8 cellular contexts compared by ENCODE assay signal in the genomic region with DNA sequence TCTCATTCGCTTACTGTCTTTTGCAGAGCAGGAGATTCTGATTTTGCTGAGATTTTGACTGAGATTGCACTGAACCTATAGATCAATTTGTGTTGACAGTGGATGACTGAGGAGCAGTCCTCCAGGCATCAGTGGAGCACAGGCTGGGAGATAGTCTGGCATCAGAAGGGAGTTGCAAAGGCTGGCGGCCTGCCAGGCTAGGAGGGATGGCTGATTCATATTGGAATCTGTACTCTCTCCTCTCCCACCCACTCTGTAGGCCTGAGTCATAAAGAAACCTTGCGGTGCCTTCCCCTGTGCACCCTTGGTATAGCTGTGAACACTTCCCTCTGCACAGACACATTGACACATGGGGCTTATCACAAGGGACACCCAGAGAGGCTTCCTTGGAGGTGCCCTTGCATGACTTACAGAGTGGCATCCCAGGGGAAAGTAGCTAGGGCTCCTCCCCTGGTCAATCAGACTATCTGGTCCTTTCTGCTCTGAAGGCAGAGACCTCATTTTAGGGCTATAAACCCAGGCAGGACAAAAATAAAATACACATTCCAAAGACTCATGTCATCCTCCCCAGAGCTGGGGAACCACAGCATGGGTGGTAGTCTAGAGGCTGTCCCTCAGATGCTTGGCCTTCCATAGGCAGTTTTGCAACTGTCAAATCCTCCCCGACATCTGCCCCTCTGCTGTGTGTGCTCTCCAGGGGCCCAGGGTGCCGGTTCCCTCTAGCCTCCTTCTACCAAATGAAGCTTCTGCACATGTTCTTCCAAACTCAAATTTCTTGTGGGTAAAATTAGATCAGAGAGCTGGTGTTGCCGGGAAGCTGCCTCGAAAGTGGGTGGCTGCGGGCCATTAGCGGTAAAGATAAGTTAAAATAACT. TPM values are rescaled to one million over a fixed set of nuclear protein-coding genes. Genes with fewer than 3 reads are reported as not detected.
DNase-seq lines count a peak whose midpoint lies in the region; ATAC-seq and TF ChIP-seq lines count a peak whose summit lies in the region.

No MANE protein-coding gene starts in this region.

- H3K9ac ChIP-seq in endodermal cell (ENCODE audit: extremely low read depth, low read length, poor library complexity, severe bottlenecking) = no peak overlapping the region

- WGBS in endodermal cell (ENCODE audit: insufficient coverage in 1 of 2, insufficient read length in 1 of 2), 2 experiments = 93 to 94% methylated on average over 2 to 9 of the region's 9 CpGs

- peak; percentile 98 for DNase-seq in EH (ENCODE audit: low read depth)
- peak; percentile 12 for DNase-seq in KBM-7
- peak; percentile 89 to 94 for DNase-seq in activated CD4-positive, alpha-beta T cell treated with anti-CD3 and anti-CD28 coated beads, Interleukin-2, amount 50 U/mL, for 48 hours
- DNase-seq in epithelial cell of esophagus (ENCODE audit: low read depth) = peak; percentile 98
- peak; percentile 17 for DNase-seq in pons (ENCODE audit: low spot score)
- DNase-seq in uterus = peak; percentile 77 to 81
- no peak for DNase-seq in endodermal cell

- H3K27me3 ChIP-seq in uterus (no peaks in the 10 kb centered on the region), endodermal cell (ENCODE audit: control insufficient read depth, insufficient read depth, low read length, poor library complexity, severe bottlenecking) (no peaks in the 10 kb centered on the region)

- peak; percentile 99 for ATAC-seq in GM21619 (IDR thresholded peaks at IDR 0.05; ENCODE audit: unreplicated experiment)

- H3K9me3 Mint-ChIP-seq in endodermal cell = no peaks in the 10 kb centered on the region

- no peak overlapping the region for H3K4me3 ChIP-seq in epithelial cell of esophagus (ENCODE audit: low read length)
- no peak overlapping the region for H3K4me3 ChIP-seq in uterus
- H3K4me3 ChIP-seq in endodermal cell (ENCODE audit: low read length) = no peak overlapping the region

- intact Hi-C loops in uterus (cut with DNase I; ENCODE audit: low total_unique reads) = no loop called here

- H3K4me1 ChIP-seq in uterus (peaks cover 0 to 10% of the 10 kb centered on the region in 2 donors), endodermal cell (ENCODE audit: control insufficient read depth, insufficient read depth, low read length) (peaks cover 3% of the 10 kb centered on the region)

- H3K4me3 Mint-ChIP-seq in endodermal cell = no peak overlapping the region

- TF ChIP-seq CTCF in epithelial cell of esophagus (IDR thresholded peaks at IDR 0.05; ENCODE audit: insufficient read depth, low read depth, low read length, missing control alignments) (no peak), uterus (IDR thresholded peaks at IDR 0.05) (no peak), endodermal cell (conservative IDR thresholded peaks at IDR 0.05) (no peak)

- in situ Hi-C loops in KBM-7 (cut with MboI; ENCODE audit: low pct_unique_long_range_greater_than_20kb, low sequenced_read_pairs) = no loop called here

- no peak for TF ChIP-seq POLR2A in uterus (IDR thresholded peaks at IDR 0.05)

- peaks cover 13% of the 10 kb centered on the region for H3K4me1 Mint-ChIP-seq in endodermal cell

- no peak overlapping the region for H3K27ac Mint-ChIP-seq in endodermal cell

- H3K27ac ChIP-seq in uterus = peak overlapping the region; percentile 57 to 65
- H3K27ac ChIP-seq in endodermal cell (ENCODE audit: low read depth, low read length) = no peak overlapping the region

- H3K36me3 Mint-ChIP-seq in endodermal cell (ENCODE audit: low read depth) = no peaks in the 10 kb centered on the region

- H3K36me3 ChIP-seq in uterus (no peaks in the 10 kb centered on the region), endodermal cell (ENCODE audit: control insufficient read depth, insufficient read depth, low read length) (no peaks in the 10 kb centered on the region)

- no peaks in the 10 kb centered on the region for H3K9me3 ChIP-seq in uterus
- no peaks in the 10 kb centered on the region for H3K9me3 ChIP-seq in endodermal cell (ENCODE audit: control insufficient read depth, low read length)

- peaks cover 62% of the 10 kb centered on the region for H3K27me3 Mint-ChIP-seq in endodermal cell (ENCODE audit: insufficient read depth)

RNA-seq across cellular contexts. Expression of a gene that starts 37.4 kb away (rescaled TPM):
- total RNA-seq in uterus = 10 to 100 TPM in 3 of 4 donors, 1 to 10 TPM in 1; 1.8 to 18.4 (median 11.2) TPM
- total RNA-seq in endodermal cell = 10 to 100 TPM in 1 of 2 donors, 1 to 10 TPM in 1; 9.7 to 11.4 TPM
- 5.7 TPM for polyA plus RNA-seq in endodermal cell (2013, experiment 1 of 2)
- polyA plus RNA-seq in endodermal cell (2013, experiment 2 of 2) = 6.1 TPM
